ENCODE assay signal across 17 cellular contexts in genomic region chr7:28836661-28837060, GRCh38.
DNase-seq lines count a peak whose midpoint lies in the region; ATAC-seq and TF ChIP-seq lines count a peak whose summit lies in the region.
"Had no signal": no experiment of that assay in that cellular context is flagged by ENCODE, and none has a peak within 500 bp of the region (broad histone marks: within the 10 kb centered on the region; RNA-seq: fewer than 3 reads in every experiment).

No MANE protein-coding gene starts in this region.

- H3K4me1 ChIP-seq in Loucy (ENCODE audit: insufficient read depth, low read length, poor library complexity, severe bottlenecking) = no peaks in the 10 kb centered on the region
- H3K4me1 ChIP-seq: Caco-2 had no signal

- no peaks in the 10 kb centered on the region for H3F3A ChIP-seq in Loucy (ENCODE audit: low read depth)

- no peaks in the 10 kb centered on the region for H4K20me1 ChIP-seq in Loucy (ENCODE audit: insufficient read depth, low read length, poor library complexity, severe bottlenecking)
- H4K20me1 ChIP-seq: BLaER1 had no signal

- H3K79me2 ChIP-seq in Loucy (ENCODE audit: insufficient read depth, low read length) = no peaks in the 10 kb centered on the region

- H3K36me3 ChIP-seq in Loucy (ENCODE audit: insufficient read depth, low read length) = no peaks in the 10 kb centered on the region
- H3K36me3 ChIP-seq: BLaER1 had no signal

- H3K9me2 ChIP-seq in Loucy (replicated peaks; ENCODE audit: low read depth, low read length) = no peaks in the 10 kb centered on the region

- peak; percentile 24 for DNase-seq in choroid plexus epithelial cell (ENCODE audit: low read depth)
- peak; percentile 36 for DNase-seq in iris pigment epithelial cell (ENCODE audit: low read depth)
- no peak for DNase-seq in DMS79 (lab: John Stamatoyannopoulos, UW)
- DNase-seq: Caco-2; CD4-positive, CD25-positive, alpha-beta regulatory T cell; CD8-positive, alpha-beta T cell; DMS153; EL; GDM1; H9 had no signal

- no peaks in the 10 kb centered on the region for H3K27me3 ChIP-seq in Loucy (ENCODE audit: insufficient read depth, low read length, poor library complexity, severe bottlenecking)
- H3K27me3 ChIP-seq: BLaER1 had no signal

- no peak overlapping the region for H3K9ac ChIP-seq in Loucy (ENCODE audit: low read depth, low read length, poor library complexity, severe bottlenecking)
- H3K9ac ChIP-seq: BLaER1, GM23248 had no signal

- H3K4me2 ChIP-seq in Loucy (ENCODE audit: low read depth, low read length, poor library complexity, severe bottlenecking) = no peak overlapping the region
- H3K4me2 ChIP-seq: BLaER1 had no signal

- H3K9me3 ChIP-seq in Loucy (ENCODE audit: insufficient read depth, low read depth, low read length) = no peaks in the 10 kb centered on the region
- H3K9me3 ChIP-seq: Caco-2 had no signal

- H2AFZ ChIP-seq in Loucy (ENCODE audit: low read length) = 0 out of 2 replicates have a peak overlapping the region, but pooled peaks have one; percentile 16
- H2AFZ ChIP-seq: GM23248 had no signal

- ATAC-seq in GM21619 (IDR thresholded peaks at IDR 0.05; ENCODE audit: unreplicated experiment) (no peak), GM18520 (IDR thresholded peaks at IDR 0.05; ENCODE audit: unreplicated experiment) (no peak)
- ATAC-seq: CD8-positive, alpha-beta T cell; GM12878; HCT116 had no signal

- H3K4me3 ChIP-seq in Loucy (ENCODE audit: low read length, poor library complexity, severe bottlenecking) = no peak overlapping the region
- H3K4me3 ChIP-seq in choroid plexus epithelial cell (ENCODE audit: low read depth, low read length) = no peak overlapping the region
- H3K4me3 ChIP-seq: BLaER1, GM12878, GM23248 had no signal

- no peak for TF ChIP-seq CTCF in Loucy (conservative IDR thresholded peaks at IDR 0.05; ENCODE audit: low read length)
- no peak for TF ChIP-seq CTCF in choroid plexus epithelial cell (conservative IDR thresholded peaks at IDR 0.05; ENCODE audit: low read depth, low read length)
